8 cellular contexts compared by ENCODE assay signal in genomic region chr19:3785938-3786824, GRCh38. TPM values are rescaled to one million over a fixed set of nuclear protein-coding genes. Genes with fewer than 3 reads are reported as not detected.
A peak's percentile ranks its signal among the peaks of the same experiment; 100 is the strongest.
DNase-seq lines count a peak whose midpoint lies in the region; ATAC-seq and TF ChIP-seq lines count a peak whose summit lies in the region.

TSS of gene MATK (minus strand) at chr19:3786381. CDS start at chr19:3785135, 1,246 bp downstream.

- peaks cover 19% of the 10 kb centered on the region for H3K36me3 Mint-ChIP-seq in central memory CD8-positive, alpha-beta T cell (ENCODE audit: insufficient read depth)
- no peaks in the 10 kb centered on the region for H3K36me3 Mint-ChIP-seq in osteocyte (ENCODE audit: unreplicated experiment)

- TF ChIP-seq CTCF in DND-41 (IDR thresholded peaks at IDR 0.05; ENCODE audit: borderline replicate concordance, extremely low read depth, low read length, poor library complexity, severe bottlenecking) (no peak), osteocyte (IDR thresholded peaks at IDR 0.05) (no peak)

- peak within 1 kb of the TSS; percentile 79 for H3K27ac Mint-ChIP-seq in central memory CD8-positive, alpha-beta T cell (ENCODE audit: low read depth)
- H3K27ac Mint-ChIP-seq in osteocyte (ENCODE audit: unreplicated experiment): no peak within 1 kb of the TSS

- peak within 1 kb of the TSS; percentile 58 for H2AFZ ChIP-seq in DND-41 (ENCODE audit: low read depth, low read length)

- H3K36me3 ChIP-seq in DND-41 (ENCODE audit: insufficient read depth, low read length): no peaks in the 10 kb centered on the region

- peaks cover 17% of the 10 kb centered on the region for H3K9me3 ChIP-seq in DND-41 (ENCODE audit: insufficient read depth, low read length, severe bottlenecking)

- peaks cover 19% of the 10 kb centered on the region for H3K27me3 ChIP-seq in DND-41 (ENCODE audit: insufficient read depth, low read length, poor library complexity)

- peaks cover 8% of the 10 kb centered on the region for H3K4me1 ChIP-seq in DND-41 (ENCODE audit: insufficient read depth, low read length)

- ATAC-seq in DND-41 (ENCODE audit: insufficient read depth, low read depth) (peak; percentile 67), GM21528 (IDR thresholded peaks at IDR 0.05; ENCODE audit: low FRiP score, unreplicated experiment) (no peak), HG03097 (IDR thresholded peaks at IDR 0.05; ENCODE audit: low FRiP score, unreplicated experiment) (no peak)
- ATAC-seq in central memory CD8-positive, alpha-beta T cell (replicated peaks; ENCODE audit: extremely low read depth, poor library complexity, severe bottlenecking): peak; percentile 21

- DNase-seq in DND-41 (peak; percentile 51), NOMO-1 treated with dmso at 0.1 percent for 144 hours (lab: John Stamatoyannopoulos, UW; ENCODE audit: unreplicated experiment) (peak; percentile 77), osteocyte (ENCODE audit: extremely low spot score, unreplicated experiment) (no peak), NCI-H2107 (lab: John Stamatoyannopoulos, UW) (no peak), COLO829 (ENCODE audit: low spot score) (no peak)
- DNase-seq in central memory CD8-positive, alpha-beta T cell (ENCODE audit: low spot score in 2 of 2): no peak

- H3K4me2 ChIP-seq in DND-41 (ENCODE audit: insufficient read depth, low read length): peak within 1 kb of the TSS; percentile 66

- H3K4me1 Mint-ChIP-seq in central memory CD8-positive, alpha-beta T cell: peaks cover 39% of the 10 kb centered on the region
- H3K4me1 Mint-ChIP-seq in osteocyte (ENCODE audit: unreplicated experiment): peaks cover 6% of the 10 kb centered on the region

- 0 out of 2 replicates have a peak, but pooled peaks cover 5% of the 10 kb centered on the region for H4K20me1 ChIP-seq in DND-41 (ENCODE audit: insufficient read depth, low read length)

- H3K27me3 Mint-ChIP-seq in central memory CD8-positive, alpha-beta T cell: no peaks in the 10 kb centered on the region
- peaks cover 40% of the 10 kb centered on the region for H3K27me3 Mint-ChIP-seq in osteocyte (ENCODE audit: unreplicated experiment)

- no peaks in the 10 kb centered on the region for H3K79me2 ChIP-seq in DND-41 (ENCODE audit: insufficient read depth, low read length)

- H3K4me3 Mint-ChIP-seq in central memory CD8-positive, alpha-beta T cell: peak within 1 kb of the TSS; percentile 82
- H3K4me3 Mint-ChIP-seq in osteocyte (ENCODE audit: unreplicated experiment): peak within 1 kb of the TSS; percentile 32

- no peak within 1 kb of the TSS for H3K27ac ChIP-seq in DND-41 (ENCODE audit: low read length)

- peak within 1 kb of the TSS; percentile 21 to 61; a peak in 3 of 4 replicates for H3K4me3 ChIP-seq in DND-41 (ENCODE audit: low read depth in 1 of 2, low read length in 2 of 2)

- H3K9ac ChIP-seq in DND-41 (ENCODE audit: low read depth, low read length): peak within 1 kb of the TSS; percentile 57

- peaks cover 7% of the 10 kb centered on the region for H3K9me3 Mint-ChIP-seq in central memory CD8-positive, alpha-beta T cell
- peaks cover 18% of the 10 kb centered on the region for H3K9me3 Mint-ChIP-seq in osteocyte (ENCODE audit: unreplicated experiment)

RNA-seq across cellular contexts. Expression of gene MATK, which starts in this region (rescaled TPM):
- total RNA-seq in osteocyte: not detected in 2 replicates

Comparison
In these comparisons a context has a peak if more than half of its experiments do, and no peak if none do; other contexts are left out.
1. ATAC-seq: peak in DND-41 (single experiment) and central memory CD8-positive, alpha-beta T cell (single experiment); none in GM21528 (single experiment) and HG03097 (single experiment).
2. DNase-seq: peak in DND-41 (single experiment) and NOMO-1 treated with dmso at 0.1 percent for 144 hours (single experiment); none in central memory CD8-positive, alpha-beta T cell (0 of 2), osteocyte (single experiment), NCI-H2107 (single experiment) and COLO829 (single experiment).